Comparison of ENCODE assay signal across 27 cellular contexts in the genomic region with DNA sequence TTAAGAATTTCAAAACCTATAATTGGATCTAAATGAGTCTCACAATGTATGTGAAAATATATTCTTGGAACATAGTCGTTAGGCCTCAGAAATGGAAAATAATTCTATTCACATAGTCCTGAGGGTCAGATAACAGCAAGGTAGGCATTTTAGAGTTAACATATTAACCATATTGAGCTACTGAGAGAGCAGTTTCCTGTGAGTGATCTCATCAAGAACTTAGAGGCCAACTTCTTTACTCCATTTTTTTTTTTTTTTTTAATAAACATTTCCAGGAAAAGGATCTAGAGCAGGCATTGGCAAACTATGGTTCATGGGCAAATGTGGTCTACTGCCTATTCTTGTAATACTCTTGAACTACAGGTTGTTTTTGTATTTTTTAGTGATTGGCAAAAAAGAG. TPM values are rescaled to one million over a fixed set of nuclear protein-coding genes. Genes with fewer than 3 reads are reported as not detected.
DNase-seq lines count a peak whose midpoint lies in the region; ATAC-seq and FAIRE-seq lines count a peak whose summit lies in the region.
"Had no signal": no experiment of that assay in that cellular context is flagged by ENCODE, and none has a peak within 500 bp of the region (broad histone marks: within the 10 kb centered on the region; RNA-seq: fewer than 3 reads in every experiment).

No MANE protein-coding gene starts in this region.

- peaks cover 37% of the 10 kb centered on the region for H3K36me3 Mint-ChIP-seq in activated CD8-positive, alpha-beta memory T cell treated with anti-CD3 and anti-CD28 coated beads, Interleukin-2, amount 10 ng/mL, durations not matched to agents 7 days and 5 days
- H3K36me3 Mint-ChIP-seq in natural killer cell treated with Interleukin-12 subunit alpha and Interleukin-12 subunit beta and Interleukin-15 and Interleukin-18, amount 100 ng/mL, for 72 hours, result peaks cover 24% of the 10 kb centered on the region

- H3K9me3 Mint-ChIP-seq in activated CD8-positive, alpha-beta memory T cell treated with anti-CD3 and anti-CD28 coated beads, Interleukin-2, amount 10 ng/mL, durations not matched to agents 7 days and 5 days (ENCODE audit: low read depth), result no peaks in the 10 kb centered on the region
- H3K9me3 Mint-ChIP-seq in natural killer cell treated with Interleukin-12 subunit alpha and Interleukin-12 subunit beta and Interleukin-15 and Interleukin-18, amount 100 ng/mL, for 72 hours, result no peaks in the 10 kb centered on the region
- H3K9me3 Mint-ChIP-seq: brain, immature natural killer cell, nephron progenitor cell had no signal

- no peak overlapping the region for H3K4me3 Mint-ChIP-seq in activated CD8-positive, alpha-beta memory T cell treated with anti-CD3 and anti-CD28 coated beads, Interleukin-2, amount 10 ng/mL, durations not matched to agents 7 days and 5 days
- H3K4me3 Mint-ChIP-seq in natural killer cell treated with Interleukin-12 subunit alpha and Interleukin-12 subunit beta and Interleukin-15 and Interleukin-18, amount 100 ng/mL, for 72 hours, result no peak overlapping the region
- H3K4me3 Mint-ChIP-seq: brain, immature natural killer cell, nephron progenitor cell had no signal

- intact Hi-C loops in aorta (cut with DNase I), result no loop called here

- H3K36me3 ChIP-seq in aorta (ENCODE audit: control insufficient read depth in 1 of 2, insufficient read depth in 2 of 2, low read length in 1 of 2), result peaks cover 0 to 3% of the 10 kb centered on the region in 2 donors
- H3K36me3 ChIP-seq: ovary had no signal

- H3K27ac Mint-ChIP-seq in activated CD8-positive, alpha-beta memory T cell treated with anti-CD3 and anti-CD28 coated beads, Interleukin-2, amount 10 ng/mL, durations not matched to agents 7 days and 5 days, result peak overlapping the region; percentile 67
- peak overlapping the region; percentile 55 to 64 for H3K27ac Mint-ChIP-seq in natural killer cell treated with Interleukin-12 subunit alpha and Interleukin-12 subunit beta and Interleukin-15 and Interleukin-18, amount 100 ng/mL, for 72 hours
- H3K27ac Mint-ChIP-seq: brain, nephron progenitor cell had no signal

- H3K4me1 ChIP-seq in aorta (ENCODE audit: control insufficient read depth in 1 of 2, insufficient read depth in 2 of 2, low read length in 2 of 2), result no peaks in the 10 kb centered on the region
- H3K4me1 ChIP-seq: BE2C, foreskin keratinocyte, left ventricle myocardium inferior, right atrium auricular region had no signal

- H3K9me3 ChIP-seq in aorta (ENCODE audit: control insufficient read depth, low read length), result no peaks in the 10 kb centered on the region
- H3K9me3 ChIP-seq: BE2C, left ventricle myocardium inferior, ovary, right atrium auricular region had no signal

- no peak for ATAC-seq in activated CD8-positive, alpha-beta memory T cell treated with anti-CD3 and anti-CD28 coated beads, Interleukin-2, amount 10 ng/mL, durations not matched to agents 7 days and 5 days
- ATAC-seq in natural killer cell treated with Interleukin-12 subunit alpha and Interleukin-12 subunit beta and Interleukin-15 and Interleukin-18, amount 100 ng/mL, for 72 hours, result no peak
- ATAC-seq in aorta (ENCODE audit: low FRiP score), result no peak
- ATAC-seq in GM19023 (IDR thresholded peaks at IDR 0.05; ENCODE audit: unreplicated experiment), result no peak
- ATAC-seq: foreskin keratinocyte; stimulated activated naive CD8-positive, alpha-beta T cell treated with anti-CD3 and anti-CD28 coated beads, Interleukin-15, Interleukin-2, amounts not matched to agents 100 U/mL and 50 U/mL, for 24 hours had no signal

- WGBS in aorta, 2 donors, result 66 to 72% methylated on average over 1 of the region's 1 CpG

- H3K27me3 Mint-ChIP-seq in activated CD8-positive, alpha-beta memory T cell treated with anti-CD3 and anti-CD28 coated beads, Interleukin-2, amount 10 ng/mL, durations not matched to agents 7 days and 5 days, result no peaks in the 10 kb centered on the region
- H3K27me3 Mint-ChIP-seq in natural killer cell treated with Interleukin-12 subunit alpha and Interleukin-12 subunit beta and Interleukin-15 and Interleukin-18, amount 100 ng/mL, for 72 hours, result no peaks in the 10 kb centered on the region
- H3K27me3 Mint-ChIP-seq: brain had no signal

- H3K27ac ChIP-seq in aorta (ENCODE audit: low read depth in 1 of 2, low read length in 2 of 2), result no peak overlapping the region
- H3K27ac ChIP-seq: foreskin keratinocyte, hepatocyte, KMS-11, left ventricle myocardium inferior, ovary, PC-9, right atrium auricular region had no signal

- DNase-seq in activated CD8-positive, alpha-beta memory T cell treated with anti-CD3 and anti-CD28 coated beads, Interleukin-2, amount 10 ng/mL, durations not matched to agents 7 days and 5 days, result no peak
- DNase-seq in activated CD8-positive, alpha-beta memory T cell treated with anti-CD3 and anti-CD28 coated beads, Interleukin-2, amount 50 U/mL, for 48 hours, result no peak
- DNase-seq in RCC 7860 (ENCODE audit: low spot score) (peak; percentile 15), dermis blood vessel endothelial cell (peak; percentile 68), aorta (no peak), UCSD-AML1 (lab: John Stamatoyannopoulos, UW; ENCODE audit: unreplicated experiment) (no peak)
- DNase-seq in natural killer cell treated with Interleukin-12 subunit alpha and Interleukin-12 subunit beta and Interleukin-15 and Interleukin-18, amount 100 ng/mL, for 72 hours (ENCODE audit: low spot score), result no peak
- DNase-seq: activated CD4-positive, alpha-beta T cell treated with anti-CD3 and anti-CD28 coated beads, Interleukin-2, amount 50 U/mL, for 1 hour; BE2C; effector CD8-positive, alpha-beta T cell; foreskin keratinocyte; immature natural killer cell; left ventricle myocardium inferior; NCI-H1436 treated with DMSO at 0.1 percent for 48 hours; NCI-H510A treated with DMSO at 0.1 percent for 48 hours; nephron progenitor cell; ovary; PC-9; SIG-M5; stimulated activated CD4-positive, alpha-beta T cell treated with anti-CD3 and anti-CD28 coated beads, Interleukin-4, amount 100 ng/mL, for 1 hour; stimulated activated naive CD8-positive, alpha-beta T cell treated with anti-CD3 and anti-CD28 coated beads, Interleukin-15, Interleukin-2, amounts not matched to agents 100 U/mL and 50 U/mL, for 24 hours had no signal

- H3K4me3 ChIP-seq in aorta (ENCODE audit: low read length in 2 of 2), result no peak overlapping the region
- H3K4me3 ChIP-seq: hepatocyte, left ventricle myocardium inferior, ovary, PC-9, right atrium auricular region had no signal

- no peaks in the 10 kb centered on the region for H3K27me3 ChIP-seq in aorta (ENCODE audit: control insufficient read depth in 1 of 2, insufficient read depth in 2 of 2, low read length in 1 of 2)
- H3K27me3 ChIP-seq: BE2C, foreskin keratinocyte, hepatocyte, ovary, right atrium auricular region had no signal

- FAIRE-seq in RCC 7860 (lab: Jason Lieb, UNC), result no peak
- FAIRE-seq: H1 had no signal

- CTCF ChIA-PET in activated CD8-positive, alpha-beta memory T cell treated with anti-CD3 and anti-CD28 coated beads, Interleukin-2, amount 10 ng/mL, durations not matched to agents 7 days and 5 days (lab: Charles Lee), result interaction anchor here (1.0 to 2.2 kb wide), 3 partner anchors 12 to 165 kb away, joined by 3 to 9 read pairs (median 4); no protein-coding TSS in a partner anchor

- H3K4me1 Mint-ChIP-seq in activated CD8-positive, alpha-beta memory T cell treated with anti-CD3 and anti-CD28 coated beads, Interleukin-2, amount 10 ng/mL, durations not matched to agents 7 days and 5 days, result peaks cover 10% of the 10 kb centered on the region
- peaks cover 3 to 4% of the 10 kb centered on the region in 2 donors for H3K4me1 Mint-ChIP-seq in natural killer cell treated with Interleukin-12 subunit alpha and Interleukin-12 subunit beta and Interleukin-15 and Interleukin-18, amount 100 ng/mL, for 72 hours (ENCODE audit: low read depth in 2 of 2)
- H3K4me1 Mint-ChIP-seq: brain, immature natural killer cell, nephron progenitor cell had no signal

RNA-seq across cellular contexts. Expression of gene RAB24, which starts 26.6 kb away (rescaled TPM):
- 10 to 100 TPM; 40.5 to 50.8 TPM for total RNA-seq in activated CD8-positive, alpha-beta memory T cell treated with anti-CD3 and anti-CD28 coated beads, Interleukin-2, amount 10 ng/mL, durations not matched to agents 7 days and 5 days
- total RNA-seq in dermis blood vessel endothelial cell (12.8 and 20.8 TPM in 2 replicates), aorta (10 to 100 TPM; 19.6 to 28.7 TPM)
- total RNA-seq in natural killer cell treated with Interleukin-12 subunit alpha and Interleukin-12 subunit beta and Interleukin-15 and Interleukin-18, amount 100 ng/mL, for 72 hours, result 10 to 100 TPM; 44.2 to 49.8 TPM
- polyA plus RNA-seq in aorta, result 10 to 100 TPM; 49.6 to 80.7 TPM

RNA-seq across cellular contexts. Expression of gene PRELID1, which starts 26.7 kb away (rescaled TPM):
- total RNA-seq in activated CD8-positive, alpha-beta memory T cell treated with anti-CD3 and anti-CD28 coated beads, Interleukin-2, amount 10 ng/mL, durations not matched to agents 7 days and 5 days, result 100 to 1,000 TPM; 173 to 228 TPM
- total RNA-seq in dermis blood vessel endothelial cell (125 and 161 TPM in 2 replicates), aorta (10 to 100 TPM; 57.2 to 72.7 TPM)
- 100 to 1,000 TPM; 310 to 360 TPM for total RNA-seq in natural killer cell treated with Interleukin-12 subunit alpha and Interleukin-12 subunit beta and Interleukin-15 and Interleukin-18, amount 100 ng/mL, for 72 hours
- polyA plus RNA-seq in aorta, result 100 to 1,000 TPM in 1 of 2 donors, 10 to 100 TPM in 1; 91.0 to 104 TPM

RNA-seq across cellular contexts. Expression of gene MXD3, which starts 34.8 kb away (rescaled TPM):
- total RNA-seq in activated CD8-positive, alpha-beta memory T cell treated with anti-CD3 and anti-CD28 coated beads, Interleukin-2, amount 10 ng/mL, durations not matched to agents 7 days and 5 days, result 100 to 1,000 TPM in 1 of 2 experiments, 10 to 100 TPM in 1; 60.2 to 117 TPM
- total RNA-seq in dermis blood vessel endothelial cell (20.9 and 38.5 TPM in 2 replicates), aorta (1 to 10 TPM; 9.1 to 9.2 TPM)
- 10 to 100 TPM; 15.0 to 24.8 TPM for total RNA-seq in natural killer cell treated with Interleukin-12 subunit alpha and Interleukin-12 subunit beta and Interleukin-15 and Interleukin-18, amount 100 ng/mL, for 72 hours
- polyA plus RNA-seq in aorta, result 10 to 100 TPM in 1 of 2 donors, 1 to 10 TPM in 1; 4.1 to 52.6 TPM

Comparison
In these comparisons a context has a peak if more than half of its experiments do, and no peak if none do; other contexts are left out.
1. DNase-seq: peak in RCC 7860 (single experiment) and dermis blood vessel endothelial cell (single experiment); none in activated CD8-positive, alpha-beta memory T cell treated with anti-CD3 and anti-CD28 coated beads, Interleukin-2, amount 10 ng/mL, durations not matched to agents 7 days and 5 days (single experiment), activated CD8-positive, alpha-beta memory T cell treated with anti-CD3 and anti-CD28 coated beads, Interleukin-2, amount 50 U/mL, for 48 hours (single experiment), natural killer cell treated with Interleukin-12 subunit alpha and Interleukin-12 subunit beta and Interleukin-15 and Interleukin-18, amount 100 ng/mL, for 72 hours (single experiment), aorta (0 of 2) and UCSD-AML1 (single experiment).